21 cellular contexts compared by ENCODE assay signal in genomic region chr20:35801865-35802264, GRCh38. TPM values are rescaled to one million over a fixed set of nuclear protein-coding genes. Genes with fewer than 3 reads are reported as not detected.
DNase-seq lines count a peak whose midpoint lies in the region; ATAC-seq, FAIRE-seq and TF ChIP-seq lines count a peak whose summit lies in the region.
"Had no signal": no experiment of that assay in that cellular context is flagged by ENCODE, and none has a peak within 500 bp of the region (broad histone marks: within the 10 kb centered on the region; RNA-seq: fewer than 3 reads in every experiment).

No MANE protein-coding gene starts in this region.

- H3K9me3 Mint-ChIP-seq in activated naive CD4-positive, alpha-beta T cell treated with anti-CD3 and anti-CD28 coated beads for 36 hours = no peaks in the 10 kb centered on the region
- no peaks in the 10 kb centered on the region for H3K9me3 Mint-ChIP-seq in activated naive CD4-positive, alpha-beta T cell treated with anti-CD3 and anti-CD28 coated beads, Interleukin-2, amount 10 ng/mL, durations not matched to agents 7 days and 5 days
- no peaks in the 10 kb centered on the region for H3K9me3 Mint-ChIP-seq in HFFc6
- H3K9me3 Mint-ChIP-seq in naive thymus-derived CD8-positive, alpha-beta T cell = no peaks in the 10 kb centered on the region

- H3K4me3 ChIP-seq in K562 = no peak overlapping the region
- H3K4me3 ChIP-seq: coronary artery, ovary, testis had no signal

- H4K20me1 ChIP-seq in K562 (replicated peaks; ENCODE audit: control insufficient read depth, insufficient read depth, low read length) = no peaks in the 10 kb centered on the region

- intact Hi-C loops in activated naive CD4-positive, alpha-beta T cell treated with anti-CD3 and anti-CD28 coated beads for 36 hours (cut with micrococcal nuclease) = no loop called here
- intact Hi-C loops in K562 (cut with micrococcal nuclease) = no loop called here

- no peaks in the 10 kb centered on the region for H3K27me3 ChIP-seq in K562 (ENCODE audit: control insufficient read depth in 2 of 2, insufficient read depth in 2 of 2, low read length in 2 of 2)
- H3K27me3 ChIP-seq: ovary, testis had no signal

- CTCF ChIA-PET in activated naive CD4-positive, alpha-beta T cell treated with anti-CD3 and anti-CD28 coated beads for 36 hours (lab: Charles Lee) = interaction anchor here (0.6 to 0.8 kb wide), 2 partner anchors 23 to 336 kb away, joined by 3 to 5 read pairs; no protein-coding TSS in a partner anchor
- CTCF ChIA-PET in activated naive CD4-positive, alpha-beta T cell treated with anti-CD3 and anti-CD28 coated beads, Interleukin-2, amount 10 ng/mL, durations not matched to agents 7 days and 5 days (lab: Charles Lee) = no interaction called here
- CTCF ChIA-PET in K562 (lab: Yijun Ruan, JAX; ENCODE audit: low intra/inter-chr PET ratio) = no interaction called here

- no peak for DNase-seq in activated naive CD4-positive, alpha-beta T cell treated with anti-CD3 and anti-CD28 coated beads for 36 hours
- DNase-seq in activated naive CD4-positive, alpha-beta T cell treated with anti-CD3 and anti-CD28 coated beads, Interleukin-2, amount 10 ng/mL, durations not matched to agents 7 days and 5 days = no peak
- no peak for DNase-seq in HFFc6
- DNase-seq in K562 (ENCODE audit: extremely low read depth in 1 of 4, low spot score in 3 of 4) = no peak
- no peak for DNase-seq in naive thymus-derived CD8-positive, alpha-beta T cell
- DNase-seq in A172 (ENCODE audit: low spot score) = no peak
- DNase-seq in NCI-H1092 treated with DMSO at 0.1 percent for 48 hours (lab: John Stamatoyannopoulos, UW) = no peak
- DNase-seq in islet precursor cell = no peak
- DNase-seq: activated T-cell treated with anti-CD3 and anti-CD28 coated beads, Interleukin-2, amount 50 U/mL, for 1 hour; GDM1; head of caudate nucleus; NCI-H2171; NCI-H526 treated with DMSO at 0.1 percent for 48 hours; ovary; right cardiac atrium; SHP77; testis had no signal

- H3K4me1 Mint-ChIP-seq in activated naive CD4-positive, alpha-beta T cell treated with anti-CD3 and anti-CD28 coated beads for 36 hours (ENCODE audit: low read depth) = peaks cover 13% of the 10 kb centered on the region
- peaks cover 6% of the 10 kb centered on the region for H3K4me1 Mint-ChIP-seq in activated naive CD4-positive, alpha-beta T cell treated with anti-CD3 and anti-CD28 coated beads, Interleukin-2, amount 10 ng/mL, durations not matched to agents 7 days and 5 days
- H3K4me1 Mint-ChIP-seq in HFFc6 (ENCODE audit: low read depth) = no peaks in the 10 kb centered on the region
- H3K4me1 Mint-ChIP-seq in naive thymus-derived CD8-positive, alpha-beta T cell = peaks cover 8 to 37% (median 22%) of the 10 kb centered on the region in 4 donors

- TSS peak; percentile 53 for BruUV-seq in K562 (replicated peaks; lab: Mats Ljungman, UMichigan)

- H3K4me3 Mint-ChIP-seq in activated naive CD4-positive, alpha-beta T cell treated with anti-CD3 and anti-CD28 coated beads for 36 hours = no peak overlapping the region
- no peak overlapping the region for H3K4me3 Mint-ChIP-seq in activated naive CD4-positive, alpha-beta T cell treated with anti-CD3 and anti-CD28 coated beads, Interleukin-2, amount 10 ng/mL, durations not matched to agents 7 days and 5 days
- no peak overlapping the region for H3K4me3 Mint-ChIP-seq in HFFc6
- no peak overlapping the region for H3K4me3 Mint-ChIP-seq in naive thymus-derived CD8-positive, alpha-beta T cell

- no peak for TF ChIP-seq EP300 in K562 (IDR thresholded peaks at IDR 0.05; ENCODE audit: low read length)

- H3K4me2 ChIP-seq in K562 (ENCODE audit: insufficient read depth, low read length) = no peak overlapping the region

- POLR2A ChIA-PET in K562 (lab: Yijun Ruan, JAX) = interaction anchor here (1.0 kb wide), 1 partner anchor 14 kb away, joined by 3 read pairs; no protein-coding TSS in a partner anchor
- POLR2A ChIA-PET in naive thymus-derived CD8-positive, alpha-beta T cell (lab: Charles Lee) = interaction anchor here (1.1 to 5.4 kb wide), 3 partner anchors 24 to 60 kb away, joined by 3 to 23 read pairs (median 4); partner anchors contain the start of genes PHF20 and RBM39

- WGBS in K562 (ENCODE audit: insufficient coverage, low coverage, missing lambda C conversion rate) = 100% methylated on average over 1 of the region's 1 CpG

- H3K36me3 Mint-ChIP-seq in activated naive CD4-positive, alpha-beta T cell treated with anti-CD3 and anti-CD28 coated beads for 36 hours (ENCODE audit: low read depth) = peaks cover 13% of the 10 kb centered on the region
- H3K36me3 Mint-ChIP-seq in activated naive CD4-positive, alpha-beta T cell treated with anti-CD3 and anti-CD28 coated beads, Interleukin-2, amount 10 ng/mL, durations not matched to agents 7 days and 5 days = peaks cover 27% of the 10 kb centered on the region
- peaks cover 23% of the 10 kb centered on the region for H3K36me3 Mint-ChIP-seq in HFFc6 (ENCODE audit: low read depth)
- H3K36me3 Mint-ChIP-seq in naive thymus-derived CD8-positive, alpha-beta T cell = peaks cover 0 to 69% (median 4%) of the 10 kb centered on the region in 3 donors

- H3K9ac ChIP-seq in K562 (ENCODE audit: insufficient read depth in 1 of 2, low read depth in 2 of 2, low read length in 2 of 2) = no peak overlapping the region

- peaks cover 14% of the 10 kb centered on the region; the same call in 2 of the 3 replicates for H3K79me2 ChIP-seq in K562 (ENCODE audit: control insufficient read depth, insufficient read depth, low read length)

- H2AFZ ChIP-seq in K562 (ENCODE audit: low read depth, low read length) = no peak overlapping the region

- H3K9me1 ChIP-seq in K562 (ENCODE audit: control insufficient read depth, insufficient read depth, low read length) = no peaks in the 10 kb centered on the region

- TF ChIP-seq CTCF in HFFc6 (IDR thresholded peaks at IDR 0.05) (no peak), K562 (IDR thresholded peaks at IDR 0.05 in 2 of 3, conservative IDR thresholded peaks at IDR 0.05 in 1 of 3; ENCODE audit: insufficient read depth in 2 of 3, low read depth in 1 of 3, low read length in 3 of 3) (no peak)

- H3K4me1 ChIP-seq in K562 (replicated peaks in 1 of 2; ENCODE audit: control insufficient read depth in 2 of 2, insufficient read depth in 2 of 2, low read length in 2 of 2) = peaks cover under 1 to 3% of the 10 kb centered on the region in 2 experiments; a peak in 3 of 5 replicates
- H3K4me1 ChIP-seq: testis had no signal

- ATAC-seq in K562 = no peak
- peak in 1 of 2 donors; percentile 26 for ATAC-seq in naive thymus-derived CD8-positive, alpha-beta T cell
- ATAC-seq: right cardiac atrium had no signal

- H3K9me3 ChIP-seq in K562 (replicated peaks; ENCODE audit: control insufficient read depth, insufficient read depth, low read depth, low read length) = no peaks in the 10 kb centered on the region
- H3K9me3 ChIP-seq: ovary, testis had no signal

- no peak for TF ChIP-seq RAD21 in K562 (CRISPR knock-in tag; conservative IDR thresholded peaks at IDR 0.05 in 1 of 2, IDR thresholded peaks at IDR 0.05 in 1 of 2)

- no peaks in the 10 kb centered on the region for H3K27me3 Mint-ChIP-seq in activated naive CD4-positive, alpha-beta T cell treated with anti-CD3 and anti-CD28 coated beads for 36 hours (ENCODE audit: low read depth)
- no peaks in the 10 kb centered on the region for H3K27me3 Mint-ChIP-seq in activated naive CD4-positive, alpha-beta T cell treated with anti-CD3 and anti-CD28 coated beads, Interleukin-2, amount 10 ng/mL, durations not matched to agents 7 days and 5 days
- H3K27me3 Mint-ChIP-seq in HFFc6 (ENCODE audit: insufficient read depth) = no peaks in the 10 kb centered on the region; the same call in 1 of the 2 replicates
- no peaks in the 10 kb centered on the region for H3K27me3 Mint-ChIP-seq in naive thymus-derived CD8-positive, alpha-beta T cell

- peaks cover 28% of the 10 kb centered on the region; the same call in 2 of the 3 replicates for H3K36me3 ChIP-seq in K562 (ENCODE audit: control insufficient read depth, insufficient read depth, low read length)
- H3K36me3 ChIP-seq: ovary had no signal

- H3K27ac ChIP-seq in K562 (ENCODE audit: extremely low read depth, low read depth, low read length) = no peak overlapping the region
- H3K27ac ChIP-seq: C4-2B, coronary artery, ovary, testis had no signal

- in situ Hi-C loops in K562 (cut with MboI) = no loop called here

- FAIRE-seq in K562 (lab: Jason Lieb, UNC) = no peak
- FAIRE-seq: endometrium, TTC549 had no signal

- H3K27ac Mint-ChIP-seq in activated naive CD4-positive, alpha-beta T cell treated with anti-CD3 and anti-CD28 coated beads for 36 hours = peak overlapping the region; percentile 16
- no peak overlapping the region for H3K27ac Mint-ChIP-seq in activated naive CD4-positive, alpha-beta T cell treated with anti-CD3 and anti-CD28 coated beads, Interleukin-2, amount 10 ng/mL, durations not matched to agents 7 days and 5 days
- H3K27ac Mint-ChIP-seq in HFFc6 = 0 out of 2 replicates have a peak overlapping the region, but pooled peaks have one; percentile 29
- H3K27ac Mint-ChIP-seq in naive thymus-derived CD8-positive, alpha-beta T cell = peak overlapping the region; percentile 36 to 94 (median 87)

- no peak for TF ChIP-seq POLR2A in K562 (conservative IDR thresholded peaks at IDR 0.05)

RNA-seq across cellular contexts. Expression of gene PHF20, which starts 30.1 kb away (rescaled TPM):
- total RNA-seq in activated naive CD4-positive, alpha-beta T cell treated with anti-CD3 and anti-CD28 coated beads for 36 hours = 10 to 100 TPM; 39.8 to 46.0 TPM
- total RNA-seq in HFFc6 (2021; fragmentation: NEBNext Ultra II Directional; extraction: Animal tissue kit (Norgen Biotek cat#: 25700)) = 10 to 100 TPM; 31.5 to 40.9 (median 36.2) TPM
- total RNA-seq in K562 (2011; cell fraction: chromatin; rRNA removed; ENCODE audit: low replicate concordance) = 82.3 and 150 TPM in 2 replicates
- 62.7 and 66.5 TPM in 2 replicates for total RNA-seq in K562 (2011; cell fraction: nucleolus; rRNA removed)
- total RNA-seq in K562 (2011; cell fraction: nucleoplasm; rRNA removed) = 101 and 125 TPM in 2 replicates
- total RNA-seq in K562 (2014; rRNA removed) = 54.2 and 60.3 TPM in 2 replicates
- 77.2 and 85.9 TPM in 2 replicates for total RNA-seq in K562 (2014; rRNA removed; fragmentation: Illumina TruSeq; extraction: Trizol)
- total RNA-seq in K562 (2015; rRNA removed; fragmentation: Illumina TruSeq; extraction: Trizol) = 63.2 and 66.1 TPM in 2 replicates
- total RNA-seq in K562 (2021) = 49.9 and 55.1 TPM in 2 replicates
- polyA plus RNA-seq in K562 (2011; rRNA removed) = 35.7 and 49.9 TPM in 2 replicates
- polyA plus RNA-seq in K562 (2011; cell fraction: cytosol; rRNA removed) = 31.1 and 34.8 TPM in 2 replicates
- polyA plus RNA-seq in K562 (2011; cell fraction: nucleus; rRNA removed) = 30.2 and 32.2 TPM in 2 replicates
- polyA plus RNA-seq in K562 (2012) = 43.2 and 96.3 TPM in 2 replicates
- polyA plus RNA-seq in K562 (2014; fragmentation: Illumina TruSeq; extraction: Trizol) = 70.7 and 75.0 TPM in 2 replicates
- polyA plus RNA-seq in K562 (2014; fragmentation: Nextera tagmentation; extraction: Ambion mirVana) = 100 to 1,000 TPM; 178 to 196 TPM
- polyA plus RNA-seq in K562 (2014; rRNA removed) = 83.3 and 86.9 TPM in 2 replicates
- polyA minus RNA-seq in K562 (2011; rRNA and poly(A)+ RNA removed) = 59.5 and 68.3 TPM in 2 replicates
- 24.5 and 25.3 TPM in 2 replicates for polyA minus RNA-seq in K562 (2011; cell fraction: cytosol; rRNA and poly(A)+ RNA removed)
- polyA minus RNA-seq in K562 (2011; cell fraction: nucleus; rRNA and poly(A)+ RNA removed) = 17.8 and 39.2 TPM in 2 replicates
- total RNA-seq in naive thymus-derived CD8-positive, alpha-beta T cell = 10 to 100 TPM; 79.0 to 82.8 TPM
- 100 to 1,000 TPM; 114 to 135 (median 125) TPM for polyA plus RNA-seq in naive thymus-derived CD8-positive, alpha-beta T cell
- 21.9 and 28.9 TPM in 2 replicates for total RNA-seq in A172 (2014; rRNA removed; shearing (Covaris generic))

RNA-seq across cellular contexts. Expression of gene RBM39, which starts 59.8 kb away (rescaled TPM):
- 100 to 1,000 TPM; 297 to 304 TPM for total RNA-seq in activated naive CD4-positive, alpha-beta T cell treated with anti-CD3 and anti-CD28 coated beads for 36 hours
- total RNA-seq in HFFc6 (2021; fragmentation: NEBNext Ultra II Directional; extraction: Animal tissue kit (Norgen Biotek cat#: 25700)) = 100 to 1,000 TPM; 162 to 198 (median 185) TPM
- total RNA-seq in K562 (2011; cell fraction: chromatin; rRNA removed; ENCODE audit: low replicate concordance) = 377 and 1,084 TPM in 2 replicates
- total RNA-seq in K562 (2011; cell fraction: nucleolus; rRNA removed) = 154 and 218 TPM in 2 replicates
- 345 and 673 TPM in 2 replicates for total RNA-seq in K562 (2011; cell fraction: nucleoplasm; rRNA removed)
- total RNA-seq in K562 (2014; rRNA removed) (241 and 314 TPM in 2 replicates), K562 (2014; rRNA removed; fragmentation: Illumina TruSeq; extraction: Trizol) (305 and 330 TPM in 2 replicates), K562 (2015; rRNA removed; fragmentation: Illumina TruSeq; extraction: Trizol) (297 and 319 TPM in 2 replicates), K562 (2021) (241 and 250 TPM in 2 replicates)
- polyA plus RNA-seq in K562 (2011; rRNA removed) (187 and 191 TPM in 2 replicates), K562 (2014; fragmentation: Illumina TruSeq; extraction: Trizol) (213 and 218 TPM in 2 replicates), K562 (2014; fragmentation: Nextera tagmentation; extraction: Ambion mirVana) (100 to 1,000 TPM; 143 to 198 TPM), K562 (2014; rRNA removed) (212 and 228 TPM in 2 replicates)
- polyA plus RNA-seq in K562 (2011; cell fraction: cytosol; rRNA removed) = 33.0 and 80.4 TPM in 2 replicates
- 662 and 820 TPM in 2 replicates for polyA plus RNA-seq in K562 (2011; cell fraction: nucleus; rRNA removed)
- 185 and 194 TPM in 2 replicates for polyA plus RNA-seq in K562 (2012)
- polyA minus RNA-seq in K562 (2011; rRNA and poly(A)+ RNA removed) = 178 and 203 TPM in 2 replicates
- polyA minus RNA-seq in K562 (2011; cell fraction: cytosol; rRNA and poly(A)+ RNA removed) = 67.8 and 77.2 TPM in 2 replicates
- 241 and 336 TPM in 2 replicates for polyA minus RNA-seq in K562 (2011; cell fraction: nucleus; rRNA and poly(A)+ RNA removed)
- 100 to 1,000 TPM; 687 to 713 TPM for total RNA-seq in naive thymus-derived CD8-positive, alpha-beta T cell
- polyA plus RNA-seq in naive thymus-derived CD8-positive, alpha-beta T cell = 100 to 1,000 TPM; 110 to 134 (median 112) TPM
- total RNA-seq in A172 (2014; rRNA removed; shearing (Covaris generic)) = 246 and 258 TPM in 2 replicates
